ENCODE assay signal across 14 cellular contexts in the genomic region with DNA sequence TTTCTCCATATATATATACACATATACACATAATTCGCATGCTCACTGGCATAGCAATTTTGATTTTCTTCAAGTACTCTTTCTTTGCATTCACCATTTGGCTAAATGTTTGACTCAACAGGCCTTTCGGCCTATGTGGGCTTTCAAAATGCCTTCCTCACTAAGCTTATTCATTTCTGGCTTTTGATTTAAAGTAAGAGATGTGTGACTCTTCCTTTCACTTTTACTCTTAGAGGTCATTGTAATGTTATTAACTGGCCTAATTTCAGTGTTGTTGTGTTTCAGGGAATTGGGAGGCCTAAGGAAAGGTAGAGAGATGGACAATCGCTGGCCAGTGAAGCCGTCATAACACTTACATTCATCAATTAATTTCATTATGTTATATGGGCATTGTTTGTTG. TPM values are rescaled to one million over a fixed set of nuclear protein-coding genes. Genes with fewer than 3 reads are reported as not detected.
DNase-seq lines count a peak whose midpoint lies in the region; ATAC-seq lines count a peak whose summit lies in the region.
"Had no signal": no experiment of that assay in that cellular context is flagged by ENCODE, and none has a peak within 500 bp of the region (broad histone marks: within the 10 kb centered on the region; RNA-seq: fewer than 3 reads in every experiment).

No MANE protein-coding gene starts in this region.

- H3K27me3 Mint-ChIP-seq in activated T-helper 17 cell treated with anti-CD3 and anti-CD28 coated beads, Interleukin-2, amount 50 U/mL, for 72 hours = peaks cover 9% of the 10 kb centered on the region
- H3K27me3 Mint-ChIP-seq in stimulated activated naive CD8-positive, alpha-beta T cell treated with anti-CD3 and anti-CD28 coated beads, Interleukin-15, Interleukin-2, amounts not matched to agents 100 ng/mL and 50 ng/mL, for 24 hours = no peaks in the 10 kb centered on the region

- ATAC-seq in activated naive CD4-positive, alpha-beta T cell treated with anti-CD3 and anti-CD28 coated beads, Interleukin-2, amount 50 U/mL, for 72 hours = peak; percentile 88
- peak; percentile 63 for ATAC-seq in HG02884 (IDR thresholded peaks at IDR 0.05; ENCODE audit: unreplicated experiment)
- peak; percentile 89 for ATAC-seq in activated T-helper 17 cell treated with anti-CD3 and anti-CD28 coated beads, Interleukin-2, amount 50 U/mL, for 72 hours (replicated peaks)
- ATAC-seq in HG02970 (IDR thresholded peaks at IDR 0.05; ENCODE audit: low FRiP score, unreplicated experiment) = no peak
- ATAC-seq: WTC11 had no signal

- no peaks in the 10 kb centered on the region for H3K36me3 Mint-ChIP-seq in activated naive CD4-positive, alpha-beta T cell treated with anti-CD3 and anti-CD28 coated beads, Interleukin-2, amount 50 U/mL, for 72 hours
- H3K36me3 Mint-ChIP-seq in activated T-helper 17 cell treated with anti-CD3 and anti-CD28 coated beads, Interleukin-2, amount 50 U/mL, for 72 hours (ENCODE audit: low read depth) = no peaks in the 10 kb centered on the region
- H3K36me3 Mint-ChIP-seq in stimulated activated naive CD8-positive, alpha-beta T cell treated with anti-CD3 and anti-CD28 coated beads, Interleukin-15, Interleukin-2, amounts not matched to agents 100 ng/mL and 50 ng/mL, for 24 hours (ENCODE audit: low read depth) = no peaks in the 10 kb centered on the region
- H3K36me3 Mint-ChIP-seq: WTC11 had no signal

- H3K27ac Mint-ChIP-seq in activated naive CD4-positive, alpha-beta T cell treated with anti-CD3 and anti-CD28 coated beads, Interleukin-2, amount 50 U/mL, for 72 hours = peak overlapping the region; percentile 60 to 62
- no peak overlapping the region for H3K27ac Mint-ChIP-seq in activated T-helper 17 cell treated with anti-CD3 and anti-CD28 coated beads, Interleukin-2, amount 50 U/mL, for 72 hours
- H3K27ac Mint-ChIP-seq in stimulated activated naive CD8-positive, alpha-beta T cell treated with anti-CD3 and anti-CD28 coated beads, Interleukin-15, Interleukin-2, amounts not matched to agents 100 ng/mL and 50 ng/mL, for 24 hours = peak overlapping the region; percentile 84
- H3K27ac Mint-ChIP-seq: WTC11 had no signal

- H3K9me3 Mint-ChIP-seq in activated naive CD4-positive, alpha-beta T cell treated with anti-CD3 and anti-CD28 coated beads, Interleukin-2, amount 50 U/mL, for 72 hours = no peaks in the 10 kb centered on the region
- H3K9me3 Mint-ChIP-seq in activated T-helper 17 cell treated with anti-CD3 and anti-CD28 coated beads, Interleukin-2, amount 50 U/mL, for 72 hours = no peaks in the 10 kb centered on the region
- H3K9me3 Mint-ChIP-seq in stimulated activated naive CD8-positive, alpha-beta T cell treated with anti-CD3 and anti-CD28 coated beads, Interleukin-15, Interleukin-2, amounts not matched to agents 100 ng/mL and 50 ng/mL, for 24 hours = peaks cover 4% of the 10 kb centered on the region

- DNase-seq in activated naive CD4-positive, alpha-beta T cell treated with anti-CD3 and anti-CD28 coated beads, Interleukin-2, amount 50 U/mL, for 72 hours (ENCODE audit: low spot score in 2 of 2) = peak in 1 of 2 donors; percentile 16
- DNase-seq in activated naive CD4-positive, alpha-beta T cell (lab: John Stamatoyannopoulos, UW) = no peak
- DNase-seq in DMS 273 treated with DMSO at 0.1 percent for 48 hours (lab: John Stamatoyannopoulos, UW) = no peak
- no peak for DNase-seq in KBM-7
- DNase-seq: IMR-90, MM.1S, mucosa of descending colon, spleen had no signal

- H3K4me3 Mint-ChIP-seq in activated T-helper 17 cell treated with anti-CD3 and anti-CD28 coated beads, Interleukin-2, amount 50 U/mL, for 72 hours = peak overlapping the region; percentile 10
- H3K4me3 Mint-ChIP-seq in stimulated activated naive CD8-positive, alpha-beta T cell treated with anti-CD3 and anti-CD28 coated beads, Interleukin-15, Interleukin-2, amounts not matched to agents 100 ng/mL and 50 ng/mL, for 24 hours = peak overlapping the region; percentile 47
- H3K4me3 Mint-ChIP-seq: WTC11 had no signal

- peaks cover 11% of the 10 kb centered on the region for H3K4me1 Mint-ChIP-seq in activated T-helper 17 cell treated with anti-CD3 and anti-CD28 coated beads, Interleukin-2, amount 50 U/mL, for 72 hours
- peaks cover 68% of the 10 kb centered on the region for H3K4me1 Mint-ChIP-seq in stimulated activated naive CD8-positive, alpha-beta T cell treated with anti-CD3 and anti-CD28 coated beads, Interleukin-15, Interleukin-2, amounts not matched to agents 100 ng/mL and 50 ng/mL, for 24 hours (ENCODE audit: low read depth)
- H3K4me1 Mint-ChIP-seq: WTC11 had no signal

- in situ Hi-C loops in KBM-7 (cut with MboI; ENCODE audit: low pct_unique_long_range_greater_than_20kb, low sequenced_read_pairs) = no loop called here

RNA-seq across cellular contexts. Expression of gene KLRD1, which starts 14.5 kb away (rescaled TPM):
- under 1 TPM; 0.27 to 0.89 TPM for total RNA-seq in activated naive CD4-positive, alpha-beta T cell treated with anti-CD3 and anti-CD28 coated beads, Interleukin-2, amount 50 U/mL, for 72 hours
- 1 to 10 TPM in 1 of 2 donors, not detected in 1; 1.1 TPM for total RNA-seq in activated T-helper 17 cell treated with anti-CD3 and anti-CD28 coated beads, Interleukin-2, amount 50 U/mL, for 72 hours
- total RNA-seq: SK-MEL-5 had no signal
